ENCODE assay signal across 8 cellular contexts in the genomic region with DNA sequence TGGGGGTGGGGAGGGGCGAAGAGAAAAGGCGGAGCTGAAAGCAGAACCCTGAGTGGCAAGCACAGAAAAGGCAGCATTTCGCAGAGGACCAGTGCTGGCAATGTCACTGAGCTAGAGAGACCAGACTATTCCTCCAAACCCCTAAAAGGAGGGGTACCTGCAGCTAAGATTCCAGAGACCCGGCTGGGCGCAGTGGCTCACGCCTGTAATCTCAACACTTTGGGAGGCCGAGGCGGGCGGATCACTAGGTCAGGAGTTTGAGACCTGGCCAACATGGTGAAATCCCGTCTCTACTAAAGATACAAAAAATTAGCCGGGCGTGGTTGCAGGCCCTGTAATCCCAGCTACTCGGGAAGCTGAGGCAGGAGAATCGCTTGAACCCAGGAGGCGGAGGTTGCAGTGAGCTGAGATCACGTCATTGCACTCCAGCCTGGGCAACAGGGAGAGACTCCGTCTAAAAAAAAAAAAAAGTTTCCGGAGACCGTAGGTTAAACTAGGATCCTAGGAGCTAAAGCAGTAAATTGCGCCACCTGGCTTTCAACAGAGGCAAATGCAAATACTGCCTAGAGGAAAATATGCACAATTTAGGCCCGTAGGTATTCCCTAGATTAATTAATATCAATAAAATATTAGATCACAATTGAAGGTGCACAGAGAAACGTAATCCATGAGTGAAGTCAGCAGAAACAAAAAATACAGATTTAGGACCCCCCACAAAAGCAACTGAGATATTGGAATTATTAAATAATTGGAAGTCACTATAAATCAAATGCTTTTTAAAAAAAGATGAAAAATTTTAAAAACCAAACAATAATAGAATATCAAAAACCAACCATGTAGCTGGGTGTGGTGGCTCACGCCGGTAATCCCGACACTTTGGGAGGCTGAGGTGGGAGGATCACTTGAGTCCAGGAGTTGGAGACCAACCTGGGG. TPM values are rescaled to one million over a fixed set of nuclear protein-coding genes. Genes with fewer than 3 reads are reported as not detected.
DNase-seq lines count a peak whose midpoint lies in the region; ATAC-seq and TF ChIP-seq lines count a peak whose summit lies in the region.

No MANE protein-coding gene starts in this region.

- DNase-seq in DMS53 treated with DMSO at 0.1 percent for 48 hours (lab: John Stamatoyannopoulos, UW; ENCODE audit: unreplicated experiment): peak; percentile 63
- peak; percentile 75 for DNase-seq in NOMO-1 treated with DMSO at 0.1 percent for 48 hours (lab: John Stamatoyannopoulos, UW; ENCODE audit: unreplicated experiment)
- peak; percentile 47 for DNase-seq in activated T-cell treated with anti-CD3 and anti-CD28 coated beads, Interleukin-2, amount 50 U/mL, for 1 hour
- DNase-seq in fibroblast of peridontal ligament (ENCODE audit: extremely low read depth): peak; percentile 79
- peak; percentile 51 for DNase-seq in neural crest cell (ENCODE audit: low read depth, low spot score)
- no peak for DNase-seq in GOT3 (lab: John Stamatoyannopoulos, UW)

- peak overlapping the region in 2 of 3 donors; percentile 10 to 47 for H3K27ac Mint-ChIP-seq in IgD-negative memory B cell
- H3K27ac Mint-ChIP-seq in neural crest cell (ENCODE audit: unreplicated experiment): no peak overlapping the region

- TF ChIP-seq CTCF in neural crest cell (conservative IDR thresholded peaks at IDR 0.05): peak; percentile 95

- H3K4me1 Mint-ChIP-seq in IgD-negative memory B cell (peaks cover 0 to 4% (median 0%) of the 10 kb centered on the region in 3 donors), neural crest cell (peaks cover under 1% of the 10 kb centered on the region)

- peak overlapping the region; percentile 73 to 93 (median 85) for H3K4me3 Mint-ChIP-seq in IgD-negative memory B cell
- H3K4me3 Mint-ChIP-seq in neural crest cell: peak overlapping the region; percentile 45

- H3K27me3 Mint-ChIP-seq in IgD-negative memory B cell (peaks cover 21% of the 10 kb centered on the region), neural crest cell (ENCODE audit: low read depth) (peaks cover 52% of the 10 kb centered on the region)

- ATAC-seq in GM21717 (IDR thresholded peaks at IDR 0.05; ENCODE audit: unreplicated experiment): no peak

- no peaks in the 10 kb centered on the region for H3K9me3 Mint-ChIP-seq in IgD-negative memory B cell
- H3K9me3 Mint-ChIP-seq in neural crest cell: no peaks in the 10 kb centered on the region

- H3K36me3 Mint-ChIP-seq in IgD-negative memory B cell (peaks cover 1% of the 10 kb centered on the region), neural crest cell (ENCODE audit: low read depth) (no peaks in the 10 kb centered on the region)

RNA-seq across cellular contexts. Expression of a gene that starts 4.9 kb away (rescaled TPM):
- polyA plus RNA-seq in IgD-negative memory B cell: 1.6 TPM
- total RNA-seq in neural crest cell: 1.6 and 1.9 TPM in 2 replicates

RNA-seq across cellular contexts. Expression of a gene that starts 19.5 kb away (rescaled TPM):
- polyA plus RNA-seq in IgD-negative memory B cell: 96.1 TPM
- 84.5 and 90.7 TPM in 2 replicates for total RNA-seq in neural crest cell

RNA-seq across cellular contexts. Expression of a gene that starts 21.1 kb away (rescaled TPM):
- not detected for polyA plus RNA-seq in IgD-negative memory B cell
- total RNA-seq in neural crest cell: not detected in 2 replicates

RNA-seq across cellular contexts. Expression of a gene that starts 28.1 kb away (rescaled TPM):
- polyA plus RNA-seq in IgD-negative memory B cell: not detected
- total RNA-seq in neural crest cell: not detected in 2 replicates

RNA-seq across cellular contexts. Expression of a gene that starts 40.5 kb away (rescaled TPM):
- polyA plus RNA-seq in IgD-negative memory B cell: not detected
- 0.48 and 0.93 TPM in 2 replicates for total RNA-seq in neural crest cell
